Comparison of ENCODE assay signal across 10 cellular contexts in genomic region chr18:79422022-79422782, GRCh38. TPM values are rescaled to one million over a fixed set of nuclear protein-coding genes. Genes with fewer than 3 reads are reported as not detected.
A peak's percentile ranks its signal among the peaks of the same experiment; 100 is the strongest.
DNase-seq lines count a peak whose midpoint lies in the region; ATAC-seq, FAIRE-seq and TF ChIP-seq lines count a peak whose summit lies in the region.
"Had no signal": no experiment of that assay in that cellular context is flagged by ENCODE, and none has a peak within 500 bp of the region (broad histone marks: within the 10 kb centered on the region; RNA-seq: fewer than 3 reads in every experiment).

No MANE protein-coding gene starts in this region.

- peak; percentile 92 for ATAC-seq in GM21576 (IDR thresholded peaks at IDR 0.05; ENCODE audit: unreplicated experiment)
- no peak for ATAC-seq in HG02870 (IDR thresholded peaks at IDR 0.05; ENCODE audit: unreplicated experiment)
- no peak for ATAC-seq in SK-N-SH treated with all-trans-retinoic acid at 6 μM for 48 hours
- ATAC-seq in GM23338 = no peak

- H3K36me3 Mint-ChIP-seq in neural progenitor cell = peaks cover 1% of the 10 kb centered on the region
- H3K36me3 Mint-ChIP-seq in GM23338 (ENCODE audit: low read depth) = peaks cover 11% of the 10 kb centered on the region; the same call in 2 of the 3 replicates

- H3K9ac ChIP-seq in neural progenitor cell = no peak overlapping the region

- no peaks in the 10 kb centered on the region for H3K79me2 ChIP-seq in neural progenitor cell (ENCODE audit: low read depth)
- H3K79me2 ChIP-seq in GM23338 (replicated peaks; ENCODE audit: insufficient read depth) = no peaks in the 10 kb centered on the region

- peaks cover 8% of the 10 kb centered on the region for H3K27me3 Mint-ChIP-seq in neural progenitor cell (ENCODE audit: insufficient read depth, low read depth)
- H3K27me3 Mint-ChIP-seq in GM23338 (ENCODE audit: insufficient read depth, low read depth, poor library complexity) = peaks cover 24% of the 10 kb centered on the region

- H3K4me2 ChIP-seq in neural progenitor cell = no peak overlapping the region
- H3K4me2 ChIP-seq in GM23338 = no peak overlapping the region

- H3K9me3 ChIP-seq in MG63 (no peaks in the 10 kb centered on the region), neural progenitor cell (ENCODE audit: low read depth) (no peaks in the 10 kb centered on the region)

- H3K27me3 ChIP-seq in MG63 = no peaks in the 10 kb centered on the region
- no peaks in the 10 kb centered on the region for H3K27me3 ChIP-seq in neural progenitor cell
- H3K27me3 ChIP-seq in GM23338 (ENCODE audit: insufficient read depth) = no peaks in the 10 kb centered on the region

- FAIRE-seq in GM18507 (lab: Jason Lieb, UNC) = peak; percentile 85
- FAIRE-seq: H1 had no signal

- H3K4me1 Mint-ChIP-seq in neural progenitor cell = peaks cover 24% of the 10 kb centered on the region
- peaks cover 13% of the 10 kb centered on the region; the same call in 2 of the 3 replicates for H3K4me1 Mint-ChIP-seq in GM23338

- H2AFZ ChIP-seq in neural progenitor cell (replicated peaks) (no peak overlapping the region), GM23338 (no peak overlapping the region)

- H3K36me3 ChIP-seq in MG63 (no peaks in the 10 kb centered on the region), neural progenitor cell (no peaks in the 10 kb centered on the region), GM23338 (ENCODE audit: insufficient read depth) (no peaks in the 10 kb centered on the region)

- H3K27ac ChIP-seq in neural progenitor cell (no peak overlapping the region), GM23338 (ENCODE audit: low read depth) (no peak overlapping the region)

- H3K4me1 ChIP-seq in neural progenitor cell (peaks cover 8% of the 10 kb centered on the region), GM23338 (ENCODE audit: insufficient read depth) (no peaks in the 10 kb centered on the region)

- H3K4me3 Mint-ChIP-seq in neural progenitor cell (no peak overlapping the region), GM23338 (no peak overlapping the region)

- DNase-seq in GM18507 (ENCODE audit: extremely low spot score, insufficient read length, low read depth) = peak; percentile 49
- DNase-seq in MG63 = peak; percentile 55
- DNase-seq in neural progenitor cell (ENCODE audit: low spot score) = no peak
- DNase-seq in stimulated activated CD4-positive, alpha-beta T cell treated with anti-CD3 and anti-CD28 coated beads, Interleukin-2, amount 100 ng/mL, for 48 hours = no peak
- DNase-seq in GM23338 (ENCODE audit: low spot score) = no peak
- DNase-seq: NCI-H2029 treated with DMSO at 0.1 percent for 48 hours had no signal

- no peaks in the 10 kb centered on the region for H3K9me3 Mint-ChIP-seq in neural progenitor cell
- H3K9me3 Mint-ChIP-seq in GM23338 = peaks cover 4% of the 10 kb centered on the region; the same call in 2 of the 3 replicates

- H3K4me3 ChIP-seq in MG63 (no peak overlapping the region), neural progenitor cell (no peak overlapping the region), GM23338 (no peak overlapping the region)

- H4K20me1 ChIP-seq in neural progenitor cell (ENCODE audit: low read depth) (no peaks in the 10 kb centered on the region), GM23338 (replicated peaks; ENCODE audit: insufficient read depth) (no peaks in the 10 kb centered on the region)

- H3K27ac Mint-ChIP-seq in neural progenitor cell (peak overlapping the region; percentile 81), GM23338 (no peak overlapping the region)

- peaks cover 14% of the 10 kb centered on the region for H3F3A ChIP-seq in neural progenitor cell (ENCODE audit: low read depth)
- H3F3A ChIP-seq in GM23338 (replicated peaks; ENCODE audit: low read depth) = peaks cover 7% of the 10 kb centered on the region; the same call in 1 of the 2 replicates

- TF ChIP-seq CTCF in neural progenitor cell (IDR thresholded peaks at IDR 0.05) = no peak
- TF ChIP-seq CTCF in GM23338 (conservative IDR thresholded peaks at IDR 0.05; ENCODE audit: low read depth in 2 of 2) = no peak

- H3K9me2 ChIP-seq in GM23338 (ENCODE audit: insufficient read depth) = no peaks in the 10 kb centered on the region

TF ChIP-seq in SK-N-SH treated with all-trans-retinoic acid at 6 μM for 48 hours, 23 proteins besides CTCF, POLR2A, EP300 and RAD21:
- TF ChIP-seq POU6F1 (CRISPR knock-in tag; IDR thresholded peaks at IDR 0.05; ENCODE audit: borderline replicate concordance, low read depth) (no peak), PPARA (CRISPR knock-in tag; IDR thresholded peaks at IDR 0.05; ENCODE audit: borderline replicate concordance) (no peak), TOX (CRISPR knock-in tag; IDR thresholded peaks at IDR 0.05; ENCODE audit: borderline replicate concordance) (no peak), ZFP30 (CRISPR knock-in tag; IDR thresholded peaks at IDR 0.05) (no peak), ZFP3 (CRISPR knock-in tag; IDR thresholded peaks at IDR 0.05) (no peak)

TF ChIP-seq in GM23338, 12 proteins besides CTCF, POLR2A, EP300 and RAD21:
- TF ChIP-seq STAT1 (IDR thresholded peaks at IDR 0.05; ENCODE audit: unreplicated experiment) = no peak

RNA-seq across cellular contexts. Expression of gene NFATC1, which starts 26.5 kb away (rescaled TPM):
- total RNA-seq in MG63 (2014; rRNA removed; shearing (Covaris generic); ENCODE audit: low replicate concordance) = 4.5 and 6.9 TPM in 2 replicates
- total RNA-seq in neural progenitor cell (ENCODE audit: low replicate concordance) = 2.2 and 2.3 TPM in 2 replicates
- total RNA-seq in GM23338 (2014; rRNA removed; shearing (Covaris generic)) = 5.0 and 6.4 TPM in 2 replicates
- 2.7 and 3.9 TPM in 2 replicates for polyA plus RNA-seq in GM23338 (2016; fragmentation: Nextera tagmentation; extraction: Ambion mirVana)

Comparison
In these comparisons a context has a peak if more than half of its experiments do, and no peak if none do; other contexts are left out.
1. DNase-seq: peak in GM18507 (single experiment) and MG63 (single experiment); none in neural progenitor cell (single experiment), stimulated activated CD4-positive, alpha-beta T cell treated with anti-CD3 and anti-CD28 coated beads, Interleukin-2, amount 100 ng/mL, for 48 hours (0 of 2) and GM23338 (single experiment).